In genomic region chr20:26010224-26010941, GRCh38 we compare ENCODE assay signal across 1 cellular context.
TF ChIP-seq lines count a peak whose summit lies in the region.

No MANE protein-coding gene starts in this region.

TF ChIP-seq in HepG2, 621 proteins besides CTCF, POLR2A, EP300 and RAD21 (continued from another document):
- TF ChIP-seq SMAD3 (CRISPR knock-in tag; IDR thresholded peaks at IDR 0.05) (peak; percentile 21; the same call in 1 of the 2 replicates), ZNF605 (CRISPR knock-in tag; IDR thresholded peaks at IDR 0.05) (0 out of 2 replicates have a peak, but pooled peaks have one; percentile 6), BCL6 (CRISPR knock-in tag; IDR thresholded peaks at IDR 0.05) (peak; percentile 84), BRD4 (CRISPR knock-in tag; IDR thresholded peaks at IDR 0.05) (peak; percentile 6; the same call in 1 of the 2 replicates), DR1 (CRISPR knock-in tag; IDR thresholded peaks at IDR 0.05) (0 out of 2 replicates have a peak, but pooled peaks have one; percentile 7), SP5 (CRISPR knock-in tag; IDR thresholded peaks at IDR 0.05; ENCODE audit: borderline replicate concordance, low read depth) (0 out of 2 replicates have a peak, but pooled peaks have one; percentile 26)
